27 cellular contexts compared by ENCODE assay signal in genomic region chr20:37131486-37131885, GRCh38.
"Had no signal": no experiment of that assay in that cellular context is flagged by ENCODE, and none has a peak within 500 bp of the region (broad histone marks: within the 10 kb centered on the region; RNA-seq: fewer than 3 reads in every experiment).

No MANE protein-coding gene starts in this region.

- H3K4me1 ChIP-seq: esophagus muscularis mucosa, left lung, lower lobe of right lung, pancreas, prostate gland, testis, transverse colon had no signal

- H3K27ac ChIP-seq: brain microvascular endothelial cell, esophagus muscularis mucosa, left lung, lower lobe of right lung, neutrophil, pancreas, prostate gland, testis, transverse colon had no signal

- ATAC-seq: activated CD4-positive, alpha-beta T cell treated with anti-CD3 and anti-CD28 coated beads for 36 hours; activated CD8-positive, alpha-beta memory T cell treated with anti-CD3 and anti-CD28 coated beads, Interleukin-2, amount 10 ng/mL, durations not matched to agents 7 days and 5 days; activated CD8-positive, alpha-beta T cell treated with anti-CD3 and anti-CD28 coated beads, Interleukin-2, amount 10 ng/mL, durations not matched to agents 7 days and 5 days; left lung; lower lobe of right lung; natural killer cell; pancreas; stimulated activated naive CD8-positive, alpha-beta T cell treated with anti-CD3 and anti-CD28 coated beads, Interleukin-15, Interleukin-2, amounts not matched to agents 100 U/mL and 50 U/mL, for 24 hours had no signal

- H3K4me3 ChIP-seq: esophagus muscularis mucosa, left lung, lower lobe of right lung, pancreas, prostate gland, testis, transverse colon had no signal

- H3K27me3 ChIP-seq: brain microvascular endothelial cell, esophagus muscularis mucosa, left lung, neutrophil, pancreas, testis, transverse colon had no signal

- FAIRE-seq: astrocyte, frontal cortex, islet of Langerhans, pancreas had no signal

- H3K36me3 ChIP-seq: brain microvascular endothelial cell, left lung, lower lobe of right lung, neutrophil, pancreas, prostate gland, transverse colon had no signal

- H3K9me3 ChIP-seq: esophagus muscularis mucosa, left lung, lower lobe of right lung, neutrophil, pancreas, prostate gland, testis, transverse colon had no signal

- DNase-seq: activated CD4-positive, alpha-beta T cell treated with anti-CD3 and anti-CD28 coated beads for 36 hours; activated CD4-positive, CD25-positive, alpha-beta regulatory T cell; activated CD8-positive, alpha-beta memory T cell treated with anti-CD3 and anti-CD28 coated beads, Interleukin-2, amount 10 ng/mL, durations not matched to agents 7 days and 5 days; activated CD8-positive, alpha-beta T cell treated with anti-CD3 and anti-CD28 coated beads, Interleukin-2, amount 10 ng/mL, durations not matched to agents 7 days and 5 days; activated naive CD4-positive, alpha-beta T cell; activated naive CD8-positive, alpha-beta T cell treated with anti-CD3 and anti-CD28 coated beads for 36 hours; activated T-cell treated with anti-CD3 and anti-CD28 coated beads, Interleukin-2, amount 50 U/mL, for 48 hours; amniotic stem cell; brain microvascular endothelial cell; endodermal cell; glutamatergic neuron; left lung; lower lobe of right lung; mesenchymal stem cell; natural killer cell; pancreas; retina; stimulated activated CD4-positive, alpha-beta T cell treated with anti-CD3 and anti-CD28 coated beads, Interleukin-4, amount 100 ng/mL, for 1 hour; stimulated activated naive CD8-positive, alpha-beta T cell treated with anti-CD3 and anti-CD28 coated beads, Interleukin-15, Interleukin-2, amounts not matched to agents 100 U/mL and 50 U/mL, for 24 hours; testis; transverse colon had no signal
